In the genomic region with DNA sequence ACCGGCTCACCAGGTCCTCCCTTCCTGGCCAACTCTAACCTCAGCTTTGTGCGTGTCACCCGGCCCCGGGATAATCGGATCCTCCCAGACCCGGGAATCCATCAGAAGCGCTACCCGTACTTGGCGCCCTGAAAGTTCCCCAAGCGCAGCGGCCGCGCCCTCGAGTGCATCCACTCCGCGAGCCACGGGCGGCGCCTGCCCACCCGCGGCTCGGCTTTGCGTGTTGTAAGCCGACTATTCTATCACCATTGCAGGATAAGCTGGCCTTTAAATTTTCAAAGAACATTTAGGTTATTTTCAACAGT, we compare ENCODE assay signal across 8 cellular contexts. TPM values are rescaled to one million over a fixed set of nuclear protein-coding genes. Genes with fewer than 3 reads are reported as not detected.
DNase-seq lines count a peak whose midpoint lies in the region; ATAC-seq and TF ChIP-seq lines count a peak whose summit lies in the region.

No MANE protein-coding gene starts in this region.

- no peaks in the 10 kb centered on the region for H3K27me3 Mint-ChIP-seq in activated T-helper 17 cell treated with anti-CD3 and anti-CD28 coated beads, Interleukin-2, amount 50 U/mL, for 72 hours

- H3K36me3 ChIP-seq in heart left ventricle = no peaks in the 10 kb centered on the region
- H3K36me3 ChIP-seq in psoas muscle (ENCODE audit: insufficient read depth in 1 of 2, low read depth in 1 of 2) = no peaks in the 10 kb centered on the region

- H3K27me3 ChIP-seq in heart left ventricle (no peaks in the 10 kb centered on the region), psoas muscle (ENCODE audit: insufficient read depth in 3 of 3, low read length in 2 of 3) (no peaks in the 10 kb centered on the region)

- no peaks in the 10 kb centered on the region for H3K9me3 Mint-ChIP-seq in activated T-helper 17 cell treated with anti-CD3 and anti-CD28 coated beads, Interleukin-2, amount 50 U/mL, for 72 hours

- H3K4me3 Mint-ChIP-seq in activated T-helper 17 cell treated with anti-CD3 and anti-CD28 coated beads, Interleukin-2, amount 50 U/mL, for 72 hours = peak overlapping the region; percentile 92

- DNase-seq in GM13977 (ENCODE audit: low spot score) = no peak
- peak in 4 of 5 donors; percentile 59 to 81 (median 71) for DNase-seq in heart left ventricle
- DNase-seq in psoas muscle = peak; percentile 64 to 71
- no peak for DNase-seq in foreskin melanocyte
- DNase-seq in D341Med (ENCODE audit: low spot score) = no peak
- DNase-seq in 8988T = no peak

- H3K27ac ChIP-seq in heart left ventricle (peak overlapping the region; percentile 96 to 98 (median 97)), psoas muscle (peak overlapping the region; percentile 87)

- TF ChIP-seq CTCF in GM13977 (IDR thresholded peaks at IDR 0.05; ENCODE audit: extremely low read depth, insufficient read depth, missing control alignments) (peak; percentile 21), heart left ventricle (IDR thresholded peaks at IDR 0.05) (no peak), psoas muscle (IDR thresholded peaks at IDR 0.05) (no peak)

- in situ Hi-C loops in GM13977 (cut with MboI; ENCODE audit: low pct_unique_long_range_greater_than_20kb, low sequenced_read_pairs, unreplicated experiment) = no loop called here

- H3K4me1 ChIP-seq in heart left ventricle (peaks cover 0 to 18% (median 0%) of the 10 kb centered on the region in 12 donors), psoas muscle (peaks cover 4% of the 10 kb centered on the region)

- no peak for ATAC-seq in activated T-helper 17 cell treated with anti-CD3 and anti-CD28 coated beads, Interleukin-2, amount 50 U/mL, for 72 hours (replicated peaks)
- ATAC-seq in heart left ventricle = peak in 3 of 4 donors; percentile 56 to 59 (median 58)
- ATAC-seq in psoas muscle = peak in 3 of 4 donors; percentile 6 to 25 (median 6)
- no peak for ATAC-seq in GM18505 (IDR thresholded peaks at IDR 0.05; ENCODE audit: unreplicated experiment)

- H3K9me3 ChIP-seq in heart left ventricle = no peaks in the 10 kb centered on the region
- peaks cover 3% of the 10 kb centered on the region for H3K9me3 ChIP-seq in psoas muscle

- whole genome bisulfite sequencing in heart left ventricle, 4 donors = 23 to 35% (median 32%) methylated on average over 24 of the region's 24 CpGs
- 83 to 86% (median 84%) methylated on average over 24 of the region's 24 CpGs for WGBS in psoas muscle, 3 donors

- peaks cover 5% of the 10 kb centered on the region for H3K4me1 Mint-ChIP-seq in activated T-helper 17 cell treated with anti-CD3 and anti-CD28 coated beads, Interleukin-2, amount 50 U/mL, for 72 hours

- intact Hi-C loops in heart left ventricle (cut with DNase I) = loop anchor here in 9 of 10 donors (2.0 to 10.0 kb wide), 14 partner anchors 25 to 731 kb away; a partner anchor contains a TSS
- intact Hi-C loops in psoas muscle (cut with DNase I) = loop anchor here (2.0 to 10.0 kb wide), 5 partner anchors 64 to 301 kb away; a partner anchor contains a TSS

- peak overlapping the region; percentile 65 to 85 (median 76) for H3K4me3 ChIP-seq in heart left ventricle
- H3K4me3 ChIP-seq in psoas muscle = peak overlapping the region; percentile 94

- TF ChIP-seq POLR2A in heart left ventricle (IDR thresholded peaks at IDR 0.05) (no peak), GM18505 (IDR thresholded peaks at IDR 0.05; ENCODE audit: borderline replicate concordance, extremely low read depth, insufficient read depth, insufficient read length) (no peak)

- peaks cover 34% of the 10 kb centered on the region for H3K36me3 Mint-ChIP-seq in activated T-helper 17 cell treated with anti-CD3 and anti-CD28 coated beads, Interleukin-2, amount 50 U/mL, for 72 hours (ENCODE audit: low read depth)

- H3K27ac Mint-ChIP-seq in activated T-helper 17 cell treated with anti-CD3 and anti-CD28 coated beads, Interleukin-2, amount 50 U/mL, for 72 hours = peak overlapping the region; percentile 99

RNA-seq across cellular contexts. Expression of a gene that starts 35.7 kb away (rescaled TPM):
- not detected for total RNA-seq in activated T-helper 17 cell treated with anti-CD3 and anti-CD28 coated beads, Interleukin-2, amount 50 U/mL, for 72 hours
- total RNA-seq in heart left ventricle = not detected
- not detected for polyA plus RNA-seq in heart left ventricle
- total RNA-seq in psoas muscle = not detected
- polyA plus RNA-seq in psoas muscle = not detected

Comparison
In these comparisons a context has a peak if more than half of its experiments do, and no peak if none do; other contexts are left out.
1. DNase-seq: peak in heart left ventricle (4 of 5) and psoas muscle (2 of 2); none in GM13977 (single experiment), foreskin melanocyte (single experiment), D341Med (single experiment) and 8988T (single experiment).
2. ATAC-seq: peak in heart left ventricle (3 of 4) and psoas muscle (3 of 4); none in activated T-helper 17 cell treated with anti-CD3 and anti-CD28 coated beads, Interleukin-2, amount 50 U/mL, for 72 hours (single experiment) and GM18505 (single experiment).